In the genomic region with DNA sequence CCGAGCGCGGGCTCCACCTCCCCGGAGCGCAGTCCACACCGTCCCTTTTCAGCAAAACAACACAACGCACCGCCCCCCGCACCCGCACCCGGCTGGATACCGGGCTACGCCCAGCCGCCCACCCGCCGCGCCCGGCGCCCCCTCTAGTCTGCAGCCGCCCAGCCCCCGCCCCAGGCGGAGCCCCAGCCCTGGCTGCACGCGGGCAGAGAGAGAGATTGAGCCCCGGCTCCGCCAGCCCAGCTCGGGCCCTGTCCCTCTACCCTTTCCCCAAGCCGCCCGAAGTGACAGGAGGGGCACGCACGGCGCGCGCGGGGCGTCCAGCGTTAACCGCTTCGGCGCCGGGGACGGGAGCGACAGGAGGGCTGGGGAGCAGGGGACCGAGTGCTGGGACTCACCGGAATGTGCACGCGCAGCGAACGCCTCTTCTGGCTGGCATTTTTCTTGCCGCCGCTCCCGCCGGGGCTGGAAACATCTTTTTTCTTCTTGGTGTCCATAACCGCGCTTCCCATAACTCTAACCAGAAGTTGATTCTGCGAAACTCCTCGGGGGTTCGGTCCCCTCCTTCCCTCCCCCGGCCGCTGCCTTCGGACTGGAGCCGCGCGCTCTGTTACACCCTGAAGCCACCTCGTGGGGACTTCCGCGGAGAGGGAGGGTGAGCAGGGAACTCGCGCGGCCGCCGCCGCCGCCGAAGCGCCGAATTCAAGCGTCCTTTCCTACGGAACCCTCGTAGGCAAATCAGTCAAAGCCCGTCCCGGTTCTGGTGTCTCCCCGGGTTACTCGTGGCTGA, we compare ENCODE assay signal across 9 cellular contexts. TPM values are rescaled to one million over a fixed set of nuclear protein-coding genes. Genes with fewer than 3 reads are reported as not detected.
DNase-seq lines count a peak whose midpoint lies in the region; ATAC-seq, FAIRE-seq and TF ChIP-seq lines count a peak whose summit lies in the region.
"Had no signal": no experiment of that assay in that cellular context is flagged by ENCODE, and none has a peak within 500 bp of the region (broad histone marks: within the 10 kb centered on the region; RNA-seq: fewer than 3 reads in every experiment).

No MANE protein-coding gene starts in this region.

- peak overlapping the region; percentile 96 to 97 for H3K4me3 Mint-ChIP-seq in effector memory CD8-positive, alpha-beta T cell

- H3K4me1 ChIP-seq in mucosa of descending colon (ENCODE audit: low read depth), result peaks cover 18% of the 10 kb centered on the region

- peaks cover 17% of the 10 kb centered on the region for H3K36me3 Mint-ChIP-seq in effector memory CD8-positive, alpha-beta T cell (ENCODE audit: insufficient read depth)

- TF ChIP-seq CTCF in AG04449 (IDR thresholded peaks at IDR 0.05; ENCODE audit: insufficient read depth, low read length, missing control alignments) (no peak), mucosa of descending colon (IDR thresholded peaks at IDR 0.05) (no peak)

- H3K9me3 ChIP-seq in mucosa of descending colon, result no peaks in the 10 kb centered on the region

- H3K27ac Mint-ChIP-seq in effector memory CD8-positive, alpha-beta T cell, result peak overlapping the region in 1 of 2 donors; percentile 94

- H3K27me3 Mint-ChIP-seq in effector memory CD8-positive, alpha-beta T cell, result no peaks in the 10 kb centered on the region

- no peaks in the 10 kb centered on the region for H3K36me3 ChIP-seq in mucosa of descending colon (ENCODE audit: low read depth)

- CTCF ChIA-PET in AG04449 (lab: Yijun Ruan, JAX), result no interaction called here

- peak; percentile 46 for ATAC-seq in effector memory CD8-positive, alpha-beta T cell (replicated peaks)
- ATAC-seq in mucosa of descending colon, result peak; percentile 49

- POLR2A ChIA-PET in AG04449 (lab: Yijun Ruan, JAX), result no interaction called here

- intact Hi-C loops in mucosa of descending colon (cut with DNase I, micrococcal nuclease), result no loop called here

- peaks cover 18 to 32% of the 10 kb centered on the region in 2 donors for H3K4me1 Mint-ChIP-seq in effector memory CD8-positive, alpha-beta T cell (ENCODE audit: low read depth in 2 of 2)

- FAIRE-seq in GM19239 (lab: Jason Lieb, UNC), result no peak
- FAIRE-seq: GM18507 had no signal

- no peak for DNase-seq in AG04449 (ENCODE audit: low read depth, low spot score)
- peak; percentile 45 for DNase-seq in GM19239 (ENCODE audit: insufficient read length, low spot score)
- DNase-seq in NCI-H2227 treated with DMSO at 0.1 percent for 48 hours (lab: John Stamatoyannopoulos, UW), result peak; percentile 77
- DNase-seq in activated CD8-positive, alpha-beta memory T cell treated with anti-CD3 and anti-CD28 coated beads for 4 hours (ENCODE audit: low read depth in 2 of 2), result peak; percentile 39 to 53
- peak; percentile 49 to 55 (median 53) for DNase-seq in effector memory CD8-positive, alpha-beta T cell
- peak; percentile 88 to 91 (median 89) for DNase-seq in mucosa of descending colon
- DNase-seq in stimulated activated CD8-positive, alpha-beta memory T cell treated with anti-CD3 and anti-CD28 coated beads, Interleukin-15, amount 100 ng/mL, for 48 hours (ENCODE audit: low read depth in 2 of 2), result peak; percentile 42 to 54
- no peak for DNase-seq in HCEC 1CT

- peak overlapping the region; percentile 56 for H3K4me3 ChIP-seq in AG04449 (ENCODE audit: low read depth, low read length)
- peak overlapping the region; percentile 85 for H3K4me3 ChIP-seq in mucosa of descending colon

- H3K9me3 Mint-ChIP-seq in effector memory CD8-positive, alpha-beta T cell, result no peaks in the 10 kb centered on the region

RNA-seq across cellular contexts. Expression of gene PRKAG2, which starts 0.6 kb away (rescaled TPM):
- 10 to 100 TPM; 42.4 to 48.5 (median 46.6) TPM for total RNA-seq in mucosa of descending colon

Comparison
In these comparisons a context has a peak if more than half of its experiments do, and no peak if none do; other contexts are left out.
1. DNase-seq: peak in GM19239 (single experiment), NCI-H2227 treated with DMSO at 0.1 percent for 48 hours (single experiment), activated CD8-positive, alpha-beta memory T cell treated with anti-CD3 and anti-CD28 coated beads for 4 hours (2 of 2), effector memory CD8-positive, alpha-beta T cell (3 of 3), mucosa of descending colon (3 of 3) and stimulated activated CD8-positive, alpha-beta memory T cell treated with anti-CD3 and anti-CD28 coated beads, Interleukin-15, amount 100 ng/mL, for 48 hours (2 of 2); none in AG04449 (single experiment) and HCEC 1CT (single experiment).